In genomic region chr7:22853674-22854157, GRCh38 we compare ENCODE assay signal across 8 cellular contexts. TPM values are rescaled to one million over a fixed set of nuclear protein-coding genes. Genes with fewer than 3 reads are reported as not detected.
DNase-seq lines count a peak whose midpoint lies in the region; ATAC-seq, FAIRE-seq and TF ChIP-seq lines count a peak whose summit lies in the region.

No MANE protein-coding gene starts in this region.

- no peak for DNase-seq in CD14-positive monocyte (ENCODE audit: low spot score)
- DNase-seq in T follicular helper cell (ENCODE audit: low read depth) = peak; percentile 67
- DNase-seq in epithelial cell of proximal tubule (ENCODE audit: low read depth) = no peak
- peak in 2 of 6 donors; percentile 8 to 15 for DNase-seq in pancreas
- no peak for DNase-seq in GOT3 (lab: John Stamatoyannopoulos, UW)
- no peak for DNase-seq in islet precursor cell

- H3K9me3 ChIP-seq in pancreas = no peaks in the 10 kb centered on the region

- H3K4me3 Mint-ChIP-seq in CD14-positive monocyte = peak overlapping the region; percentile 90 to 92

- peaks cover 3 to 7% of the 10 kb centered on the region in 2 donors for H3K36me3 Mint-ChIP-seq in CD14-positive monocyte

- no peaks in the 10 kb centered on the region for H3K9me3 Mint-ChIP-seq in CD14-positive monocyte

- H3K27ac ChIP-seq in pancreas = peak overlapping the region; percentile 72 to 89 (median 78)

- ATAC-seq in GM19025 (IDR thresholded peaks at IDR 0.05; ENCODE audit: low read depth, unreplicated experiment) (peak; percentile 10), HG03139 (IDR thresholded peaks at IDR 0.05; ENCODE audit: unreplicated experiment) (peak; percentile 19), pancreas (no peak)

- H3K4me1 Mint-ChIP-seq in CD14-positive monocyte = peaks cover 13% of the 10 kb centered on the region

- FAIRE-seq in pancreas (lab: Jason Lieb, UNC) = no peak

- peak overlapping the region in 5 of 7 donors; percentile 33 to 87 (median 84) for H3K27ac Mint-ChIP-seq in CD14-positive monocyte

- H3K27me3 Mint-ChIP-seq in CD14-positive monocyte (ENCODE audit: low read depth in 3 of 3) = peaks cover 1 to 5% (median 2%) of the 10 kb centered on the region in 3 donors

- no peak for TF ChIP-seq CTCF in CD14-positive monocyte (IDR thresholded peaks at IDR 0.05)
- TF ChIP-seq CTCF in epithelial cell of proximal tubule (conservative IDR thresholded peaks at IDR 0.05; ENCODE audit: low read depth, low read length) = no peak
- TF ChIP-seq CTCF in pancreas (IDR thresholded peaks at IDR 0.05) = peak in 1 of 4 donors; percentile 82

- H3K4me3 ChIP-seq in epithelial cell of proximal tubule (ENCODE audit: low read depth, low read length) (peak overlapping the region; percentile 81), pancreas (peak overlapping the region; percentile 65 to 85 (median 71))

- intact Hi-C loops in CD14-positive monocyte (cut with micrococcal nuclease) (loop anchor here in 1 of 2 donors (10.0 kb wide), 1 partner anchor 201 kb away; no protein-coding TSS in a partner anchor), pancreas (cut with DNase I) (no loop called here)

- WGBS in pancreas, 2 donors = 15 to 23% methylated on average over 14 to 28 of the region's 28 CpGs

- H3K4me1 ChIP-seq in pancreas = peaks cover 0 to 8% (median 0%) of the 10 kb centered on the region in 3 donors

- no peaks in the 10 kb centered on the region for H3K27me3 ChIP-seq in pancreas

- no peaks in the 10 kb centered on the region for H3K36me3 ChIP-seq in pancreas

RNA-seq across cellular contexts. Expression of gene TOMM7, which starts 31.1 kb away (rescaled TPM):
- polyA plus RNA-seq in CD14-positive monocyte = 100 to 1,000 TPM in 1 of 2 donors, 10 to 100 TPM in 1; 93.3 to 111 TPM
- 83.0 and 105 TPM in 2 replicates for total RNA-seq in epithelial cell of proximal tubule
- 100 to 1,000 TPM; 210 to 316 (median 223) TPM for total RNA-seq in pancreas
- polyA plus RNA-seq in pancreas = 100 to 1,000 TPM; 126 to 262 TPM

Comparison
In these comparisons a context has a peak if more than half of its experiments do, and no peak if none do; other contexts are left out.
1. ATAC-seq: peak in GM19025 (single experiment) and HG03139 (single experiment); none in pancreas (0 of 4).